1 cellular context compared by ENCODE assay signal in the genomic region with DNA sequence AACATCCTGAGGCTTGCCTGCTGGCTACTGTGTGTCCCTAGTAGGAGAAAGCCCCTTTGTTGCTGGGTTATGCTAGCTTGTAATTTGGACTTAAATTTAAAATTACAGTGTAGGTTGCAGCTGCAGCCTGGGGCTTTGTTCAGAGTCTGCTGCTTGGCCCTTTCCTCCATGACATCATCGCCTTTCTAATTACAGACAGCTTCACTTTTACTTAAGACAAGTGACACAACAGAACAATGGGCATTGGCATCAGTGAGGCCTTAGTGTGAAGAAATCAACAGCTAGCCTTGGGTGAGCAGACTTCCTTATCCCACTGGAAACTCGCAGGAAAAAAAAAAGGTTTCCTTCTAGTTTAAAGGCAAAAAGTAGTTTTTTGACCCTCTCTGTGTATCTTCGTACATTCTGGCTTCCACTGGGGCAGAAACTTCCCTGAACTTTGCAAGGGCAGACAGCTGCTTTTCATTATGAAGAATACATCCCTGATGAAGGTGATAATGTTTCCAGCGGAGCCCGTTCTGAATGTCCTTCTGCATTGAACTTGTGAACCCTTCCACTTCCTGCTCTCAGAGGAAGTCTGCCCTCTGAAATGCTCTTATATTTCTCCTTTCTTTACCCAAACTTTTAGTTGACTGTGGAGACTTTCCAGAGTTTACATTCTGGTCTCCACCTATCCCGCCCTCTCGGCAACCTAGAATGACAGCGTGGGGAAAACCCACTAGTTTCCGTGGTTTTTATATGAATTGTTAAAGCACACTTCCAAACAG.
TF ChIP-seq lines count a peak whose summit lies in the region.

No MANE protein-coding gene starts in this region.

TF ChIP-seq in K562, 482 proteins besides CTCF, POLR2A, EP300 and RAD21 (continued from another document):
- TF ChIP-seq, protein P1, sequence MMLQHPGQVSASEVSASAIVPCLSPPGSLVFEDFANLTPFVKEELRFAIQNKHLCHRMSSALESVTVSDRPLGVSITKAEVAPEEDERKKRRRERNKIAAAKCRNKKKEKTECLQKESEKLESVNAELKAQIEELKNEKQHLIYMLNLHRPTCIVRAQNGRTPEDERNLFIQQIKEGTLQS (IDR thresholded peaks at IDR 0.05) = 0 out of 2 replicates have a peak, but pooled peaks have one; percentile 21
- TF ChIP-seq, protein P1 (CRISPR knock-in tag; conservative IDR thresholded peaks at IDR 0.05) = no peak
TF ChIP-seq in K562: peak in this region for 3.
